1 cellular context compared by ENCODE assay signal in the genomic region with DNA sequence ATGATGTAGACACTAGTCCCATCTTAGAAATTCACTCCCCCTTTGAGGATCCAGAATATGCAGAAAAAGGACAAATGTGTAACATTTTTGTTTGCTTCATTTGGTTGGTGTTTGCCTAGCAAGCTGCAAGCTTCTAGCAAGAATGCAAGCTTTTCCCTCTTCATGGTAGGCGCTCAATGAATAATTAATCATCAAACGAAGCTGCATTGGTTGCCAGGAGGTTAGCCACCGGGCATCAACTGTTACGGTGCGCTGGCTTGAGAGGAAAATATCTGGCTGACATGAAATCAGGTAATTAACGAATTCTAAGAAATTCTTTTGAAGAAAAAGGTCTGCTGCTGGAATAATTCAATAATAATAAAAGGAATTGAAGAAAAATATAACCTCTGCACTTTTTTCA.
TF ChIP-seq lines count a peak whose summit lies in the region.

No MANE protein-coding gene starts in this region.

TF ChIP-seq in GM23338, 12 proteins besides CTCF, POLR2A, EP300 and RAD21 (continued from another document):
- TF ChIP-seq, protein P1, sequence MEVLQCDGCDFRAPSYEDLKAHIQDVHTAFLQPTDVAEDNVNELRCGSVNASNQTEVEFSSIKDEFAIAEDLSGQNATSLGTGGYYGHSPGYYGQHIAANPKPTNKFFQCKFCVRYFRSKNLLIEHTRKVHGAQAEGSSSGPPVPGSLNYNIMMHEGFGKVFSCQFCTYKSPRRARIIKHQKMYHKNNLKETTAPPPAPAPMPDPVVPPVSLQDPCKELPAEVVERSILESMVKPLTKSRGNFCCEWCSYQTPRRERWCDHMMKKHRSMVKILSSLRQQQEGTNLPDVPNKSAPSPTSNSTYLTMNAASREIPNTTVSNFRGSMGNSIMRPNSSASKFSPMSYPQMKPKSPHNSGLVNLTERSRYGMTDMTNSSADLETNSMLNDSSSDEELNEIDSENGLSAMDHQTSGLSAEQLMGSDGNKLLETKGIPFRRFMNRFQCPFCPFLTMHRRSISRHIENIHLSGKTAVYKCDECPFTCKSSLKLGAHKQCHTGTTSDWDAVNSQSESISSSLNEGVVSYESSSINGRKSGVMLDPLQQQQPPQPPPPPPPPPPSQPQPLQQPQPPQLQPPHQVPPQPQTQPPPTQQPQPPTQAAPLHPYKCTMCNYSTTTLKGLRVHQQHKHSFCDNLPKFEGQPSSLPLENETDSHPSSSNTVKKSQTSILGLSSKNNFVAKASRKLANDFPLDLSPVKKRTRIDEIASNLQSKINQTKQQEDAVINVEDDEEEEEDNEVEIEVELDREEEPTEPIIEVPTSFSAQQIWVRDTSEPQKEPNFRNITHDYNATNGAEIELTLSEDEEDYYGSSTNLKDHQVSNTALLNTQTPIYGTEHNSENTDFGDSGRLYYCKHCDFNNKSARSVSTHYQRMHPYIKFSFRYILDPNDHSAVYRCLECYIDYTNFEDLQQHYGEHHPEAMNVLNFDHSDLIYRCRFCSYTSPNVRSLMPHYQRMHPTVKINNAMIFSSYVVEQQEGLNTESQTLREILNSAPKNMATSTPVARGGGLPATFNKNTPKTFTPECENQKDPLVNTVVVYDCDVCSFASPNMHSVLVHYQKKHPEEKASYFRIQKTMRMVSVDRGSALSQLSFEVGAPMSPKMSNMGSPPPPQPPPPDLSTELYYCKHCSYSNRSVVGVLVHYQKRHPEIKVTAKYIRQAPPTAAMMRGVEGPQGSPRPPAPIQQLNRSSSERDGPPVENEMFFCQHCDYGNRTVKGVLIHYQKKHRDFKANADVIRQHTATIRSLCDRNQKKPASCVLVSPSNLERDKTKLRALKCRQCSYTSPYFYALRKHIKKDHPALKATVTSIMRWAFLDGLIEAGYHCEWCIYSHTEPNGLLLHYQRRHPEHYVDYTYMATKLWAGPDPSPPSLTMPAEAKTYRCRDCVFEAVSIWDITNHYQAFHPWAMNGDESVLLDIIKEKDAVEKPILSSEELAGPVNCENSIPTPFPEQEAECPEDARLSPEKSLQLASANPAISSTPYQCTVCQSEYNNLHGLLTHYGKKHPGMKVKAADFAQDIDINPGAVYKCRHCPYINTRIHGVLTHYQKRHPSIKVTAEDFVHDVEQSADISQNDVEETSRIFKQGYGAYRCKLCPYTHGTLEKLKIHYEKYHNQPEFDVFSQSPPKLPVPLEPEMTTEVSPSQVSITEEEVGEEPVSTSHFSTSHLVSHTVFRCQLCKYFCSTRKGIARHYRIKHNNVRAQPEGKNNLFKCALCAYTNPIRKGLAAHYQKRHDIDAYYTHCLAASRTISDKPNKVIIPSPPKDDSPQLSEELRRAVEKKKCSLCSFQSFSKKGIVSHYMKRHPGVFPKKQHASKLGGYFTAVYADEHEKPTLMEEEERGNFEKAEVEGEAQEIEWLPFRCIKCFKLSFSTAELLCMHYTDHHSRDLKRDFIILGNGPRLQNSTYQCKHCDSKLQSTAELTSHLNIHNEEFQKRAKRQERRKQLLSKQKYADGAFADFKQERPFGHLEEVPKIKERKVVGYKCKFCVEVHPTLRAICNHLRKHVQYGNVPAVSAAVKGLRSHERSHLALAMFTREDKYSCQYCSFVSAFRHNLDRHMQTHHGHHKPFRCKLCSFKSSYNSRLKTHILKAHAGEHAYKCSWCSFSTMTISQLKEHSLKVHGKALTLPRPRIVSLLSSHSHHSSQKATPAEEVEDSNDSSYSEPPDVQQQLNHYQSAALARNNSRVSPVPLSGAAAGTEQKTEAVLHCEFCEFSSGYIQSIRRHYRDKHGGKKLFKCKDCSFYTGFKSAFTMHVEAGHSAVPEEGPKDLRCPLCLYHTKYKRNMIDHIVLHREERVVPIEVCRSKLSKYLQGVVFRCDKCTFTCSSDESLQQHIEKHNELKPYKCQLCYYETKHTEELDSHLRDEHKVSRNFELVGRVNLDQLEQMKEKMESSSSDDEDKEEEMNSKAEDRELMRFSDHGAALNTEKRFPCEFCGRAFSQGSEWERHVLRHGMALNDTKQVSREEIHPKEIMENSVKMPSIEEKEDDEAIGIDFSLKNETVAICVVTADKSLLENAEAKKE (CRISPR knock-in tag; IDR thresholded peaks at IDR 0.05): no peak
- TF ChIP-seq ZNF331 (CRISPR knock-in tag; IDR thresholded peaks at IDR 0.05; ENCODE audit: low read depth) (no peak), STAT1 (IDR thresholded peaks at IDR 0.05; ENCODE audit: unreplicated experiment) (no peak)
